Comparison of ENCODE assay signal across 14 cellular contexts in genomic region chr12:131959641-131960589, GRCh38. TPM values are rescaled to one million over a fixed set of nuclear protein-coding genes. Genes with fewer than 3 reads are reported as not detected.
DNase-seq lines count a peak whose midpoint lies in the region; ATAC-seq, FAIRE-seq and TF ChIP-seq lines count a peak whose summit lies in the region.
"Had no signal": no experiment of that assay in that cellular context is flagged by ENCODE, and none has a peak within 500 bp of the region (broad histone marks: within the 10 kb centered on the region; RNA-seq: fewer than 3 reads in every experiment).

No MANE protein-coding gene starts in this region.

- peaks cover 92% of the 10 kb centered on the region for H4K20me1 ChIP-seq in smooth muscle cell (ENCODE audit: low read depth)

- DNase-seq in activated T-cell treated with anti-CD3 and anti-CD28 coated beads, Interleukin-2, amount 50 U/mL, for 1 hour = peak; percentile 13
- no peak for DNase-seq in activated T-cell treated with anti-CD3 and anti-CD28 coated beads for 4 hours
- no peak for DNase-seq in activated T-cell treated with anti-CD3 and anti-CD28 coated beads, Interleukin-2, amount 50 U/mL, for 24 hours
- DNase-seq in kidney = peak; percentile 28
- DNase-seq in smooth muscle cell (lab: John Stamatoyannopoulos, UW; ENCODE audit: unreplicated experiment) = no peak
- no peak for DNase-seq in foreskin keratinocyte
- DNase-seq in activated CD4-positive, CD25-positive, alpha-beta regulatory T cell (lab: John Stamatoyannopoulos, UW) = no peak
- no peak for DNase-seq in NCI-H510A treated with DMSO at 0.1 percent for 48 hours (lab: John Stamatoyannopoulos, UW)
- DNase-seq: DMS 273 treated with DMSO at 0.1 percent for 48 hours, HFFc6, MV-4-11, tibial artery had no signal

- H3K27me3 ChIP-seq in smooth muscle cell (ENCODE audit: low read depth) (no peaks in the 10 kb centered on the region), foreskin keratinocyte (no peaks in the 10 kb centered on the region)
- H3K27me3 ChIP-seq: tibial artery had no signal

- H3K4me2 ChIP-seq in smooth muscle cell = peak overlapping the region; percentile 19

- H3K36me3 ChIP-seq in kidney (ENCODE audit: control insufficient read depth in 1 of 2, insufficient read depth in 2 of 2, low read length in 2 of 2) (no peaks in the 10 kb centered on the region), smooth muscle cell (ENCODE audit: low read depth) (no peaks in the 10 kb centered on the region)

- no peaks in the 10 kb centered on the region for H3K27me3 Mint-ChIP-seq in activated T-cell treated with anti-CD3 and anti-CD28 coated beads, Interleukin-2, amount 50 U/mL, for 24 hours

- H3F3A ChIP-seq in smooth muscle cell (ENCODE audit: low read depth) = no peaks in the 10 kb centered on the region

- H3K27ac ChIP-seq in kidney (ENCODE audit: low read depth in 2 of 2, low read length in 2 of 2) (no peak overlapping the region), smooth muscle cell (ENCODE audit: low read depth) (peak overlapping the region; percentile 38), foreskin keratinocyte (no peak overlapping the region)
- H3K27ac ChIP-seq: tibial artery had no signal

- H3K27ac Mint-ChIP-seq in activated T-cell treated with anti-CD3 and anti-CD28 coated beads, Interleukin-2, amount 50 U/mL, for 24 hours = peak overlapping the region; percentile 76
- H3K27ac Mint-ChIP-seq: HFFc6 had no signal

- H3K4me3 ChIP-seq in kidney (ENCODE audit: low read length in 2 of 2) = no peak overlapping the region
- no peak overlapping the region for H3K4me3 ChIP-seq in smooth muscle cell
- H3K4me3 ChIP-seq: tibial artery had no signal

- H3K9ac ChIP-seq in kidney (ENCODE audit: low read length in 2 of 2) (no peak overlapping the region), smooth muscle cell (ENCODE audit: low read depth) (no peak overlapping the region)

- peaks cover 49% of the 10 kb centered on the region for H3K36me3 Mint-ChIP-seq in activated T-cell treated with anti-CD3 and anti-CD28 coated beads, Interleukin-2, amount 50 U/mL, for 24 hours (ENCODE audit: low read depth)

- H3K9me3 Mint-ChIP-seq in activated T-cell treated with anti-CD3 and anti-CD28 coated beads, Interleukin-2, amount 50 U/mL, for 24 hours = no peaks in the 10 kb centered on the region
- H3K9me3 Mint-ChIP-seq: HFFc6 had no signal

- H3K79me2 ChIP-seq in smooth muscle cell (ENCODE audit: low read depth) = peaks cover 87% of the 10 kb centered on the region

- peaks cover 69% of the 10 kb centered on the region for H3K4me1 Mint-ChIP-seq in activated T-cell treated with anti-CD3 and anti-CD28 coated beads, Interleukin-2, amount 50 U/mL, for 24 hours (ENCODE audit: low read depth)

- H3K4me3 Mint-ChIP-seq in activated T-cell treated with anti-CD3 and anti-CD28 coated beads, Interleukin-2, amount 50 U/mL, for 24 hours = no peak overlapping the region
- H3K4me3 Mint-ChIP-seq: HFFc6 had no signal

- ATAC-seq in foreskin keratinocyte = no peak
- ATAC-seq: activated CD4-positive, CD25-positive, alpha-beta regulatory T cell treated with anti-CD3 and anti-CD28 coated beads, Interleukin-2, amount 50 U/mL, for 24 hours had no signal

- H2AFZ ChIP-seq in smooth muscle cell (ENCODE audit: low read depth) = no peak overlapping the region

- H3K9me3 ChIP-seq in kidney (ENCODE audit: control insufficient read depth in 1 of 2, low read length in 2 of 2) (no peaks in the 10 kb centered on the region), smooth muscle cell (replicated peaks; ENCODE audit: low read depth) (no peaks in the 10 kb centered on the region)
- H3K9me3 ChIP-seq: tibial artery had no signal

- FAIRE-seq in kidney (lab: Jason Lieb, UNC) = no peak
- FAIRE-seq: HTR-8/SVneo had no signal

- TF ChIP-seq CTCF in kidney (IDR thresholded peaks at IDR 0.05; ENCODE audit: borderline replicate concordance, extremely low read depth, insufficient read depth) (no peak), smooth muscle cell (IDR thresholded peaks at IDR 0.05; ENCODE audit: borderline replicate concordance, insufficient read depth, poor library complexity, severe bottlenecking) (no peak), foreskin keratinocyte (conservative IDR thresholded peaks at IDR 0.05) (no peak)

- intact Hi-C loops in kidney (cut with DNase I) = no loop called here

- H3K4me1 ChIP-seq in kidney (ENCODE audit: control insufficient read depth in 1 of 2, insufficient read depth in 1 of 2, low read depth in 1 of 2, low read length in 2 of 2) (peaks cover 2 to 3% of the 10 kb centered on the region in 2 donors), smooth muscle cell (ENCODE audit: low read depth) (no peaks in the 10 kb centered on the region), foreskin keratinocyte (no peaks in the 10 kb centered on the region)

- WGBS in smooth muscle cell (ENCODE audit: low lambda C conversion rate) = 63% methylated on average over 16 of the region's 16 CpGs

RNA-seq across cellular contexts. Expression of gene EP400, which starts 10.2 kb away (rescaled TPM):
- total RNA-seq in kidney = 44.7 TPM
- polyA plus RNA-seq in kidney (ENCODE audit: insufficient read depth, low read depth, low replicate concordance) = 7.5 TPM
- 10.9 and 13.6 TPM in 2 replicates for total RNA-seq in smooth muscle cell
- 6.6 and 9.8 TPM in 2 replicates for polyA plus RNA-seq in smooth muscle cell
- 15.5 and 18.4 TPM in 2 replicates for total RNA-seq in foreskin keratinocyte
- polyA plus RNA-seq in foreskin keratinocyte = 9.5 and 11.7 TPM in 2 replicates

RNA-seq across cellular contexts. Expression of gene PUS1, which starts 30.8 kb away (rescaled TPM):
- total RNA-seq in kidney (28.8 TPM), smooth muscle cell (2.6 and 22.2 TPM in 2 replicates), foreskin keratinocyte (26.4 and 31.8 TPM in 2 replicates)
- polyA plus RNA-seq in kidney (ENCODE audit: insufficient read depth, low read depth, low replicate concordance) (16.1 TPM), smooth muscle cell (6.6 and 18.5 TPM in 2 replicates), foreskin keratinocyte (46.8 and 47.4 TPM in 2 replicates)

Comparison
In these comparisons a context has a peak if more than half of its experiments do, and no peak if none do; other contexts are left out.
1. DNase-seq: peak in activated T-cell treated with anti-CD3 and anti-CD28 coated beads, Interleukin-2, amount 50 U/mL, for 1 hour (single experiment) and kidney (single experiment); none in activated T-cell treated with anti-CD3 and anti-CD28 coated beads for 4 hours (single experiment), activated T-cell treated with anti-CD3 and anti-CD28 coated beads, Interleukin-2, amount 50 U/mL, for 24 hours (single experiment), smooth muscle cell (single experiment), foreskin keratinocyte (0 of 2), activated CD4-positive, CD25-positive, alpha-beta regulatory T cell (0 of 4) and NCI-H510A treated with DMSO at 0.1 percent for 48 hours (single experiment).